Comparison of ENCODE assay signal across 15 cellular contexts in genomic region chr21:36021251-36021837, GRCh38. TPM values are rescaled to one million over a fixed set of nuclear protein-coding genes. Genes with fewer than 3 reads are reported as not detected.
DNase-seq lines count a peak whose midpoint lies in the region; ATAC-seq, FAIRE-seq and TF ChIP-seq lines count a peak whose summit lies in the region.
"Had no signal": no experiment of that assay in that cellular context is flagged by ENCODE, and none has a peak within 500 bp of the region (broad histone marks: within the 10 kb centered on the region; RNA-seq: fewer than 3 reads in every experiment).

No MANE protein-coding gene starts in this region.

- dilution Hi-C loops in IMR-90 (cut with HindIII; ENCODE audit: low sequenced_read_pairs, unreplicated experiment) = no loop called here

- H4K20me1 ChIP-seq in IMR-90 (ENCODE audit: insufficient read depth, low read length) (no peaks in the 10 kb centered on the region), neural progenitor cell (ENCODE audit: low read depth) (no peaks in the 10 kb centered on the region)

- H3K4me2 ChIP-seq in IMR-90 (ENCODE audit: low read depth, low read length) (no peak overlapping the region), neural progenitor cell (no peak overlapping the region)

- in situ Hi-C loops in IMR-90 (cut with MboI; ENCODE audit: low sequenced_read_pairs) = no loop called here

- no peak overlapping the region for H3K4ac ChIP-seq in IMR-90 (ENCODE audit: low read depth, low read length)

- ATAC-seq in GM19395 (IDR thresholded peaks at IDR 0.05; ENCODE audit: unreplicated experiment) (peak; percentile 75), HG02852 (IDR thresholded peaks at IDR 0.05; ENCODE audit: unreplicated experiment) (peak; percentile 84), IMR-90 (ENCODE audit: low read depth) (no peak)

- no peak overlapping the region for H3K4me3 Mint-ChIP-seq in neural progenitor cell
- H3K4me3 Mint-ChIP-seq in HFFc6 = no peak overlapping the region
- H3K4me3 Mint-ChIP-seq: activated naive CD8-positive, alpha-beta T cell treated with anti-CD3 and anti-CD28 coated beads, Interleukin-2, amount 10 ng/mL, durations not matched to agents 7 days and 5 days; T-helper 1 cell treated with Interleukin-12 subunit alpha and Interleukin-12 subunit beta and Interleukin-4 antibody, amounts not matched to agents 30 μg/mL and 1 μg/mL, for 36 hours had no signal

- H3K36me3 ChIP-seq in IMR-90 (ENCODE audit: control insufficient read depth, insufficient read depth, low read length) (no peaks in the 10 kb centered on the region), neural progenitor cell (no peaks in the 10 kb centered on the region)
- H3K36me3 ChIP-seq: thoracic aorta had no signal

- TF ChIP-seq CTCF in IMR-90 (conservative IDR thresholded peaks at IDR 0.05; ENCODE audit: low read depth, low read length) (no peak), neural progenitor cell (IDR thresholded peaks at IDR 0.05) (no peak), HFFc6 (IDR thresholded peaks at IDR 0.05) (no peak)

- H3K4me1 Mint-ChIP-seq in neural progenitor cell = no peaks in the 10 kb centered on the region
- peaks cover 23% of the 10 kb centered on the region for H3K4me1 Mint-ChIP-seq in HFFc6 (ENCODE audit: low read depth)
- H3K4me1 Mint-ChIP-seq: activated naive CD8-positive, alpha-beta T cell treated with anti-CD3 and anti-CD28 coated beads, Interleukin-2, amount 10 ng/mL, durations not matched to agents 7 days and 5 days had no signal

- BruUV-seq in IMR-90 (replicated peaks; lab: Mats Ljungman, UMichigan) = no TSS peak

- FAIRE-seq in GM12892 (lab: Jason Lieb, UNC) = peak; percentile 92

- H3K14ac ChIP-seq in IMR-90 (replicated peaks; ENCODE audit: low read depth, low read length) = no peak overlapping the region

- H3K36me3 Mint-ChIP-seq in neural progenitor cell (no peaks in the 10 kb centered on the region), HFFc6 (ENCODE audit: low read depth) (no peaks in the 10 kb centered on the region)
- H3K36me3 Mint-ChIP-seq: activated naive CD8-positive, alpha-beta T cell treated with anti-CD3 and anti-CD28 coated beads, Interleukin-2, amount 10 ng/mL, durations not matched to agents 7 days and 5 days had no signal

- H3K27ac Mint-ChIP-seq in neural progenitor cell (no peak overlapping the region), HFFc6 (no peak overlapping the region)
- H3K27ac Mint-ChIP-seq: activated naive CD8-positive, alpha-beta T cell treated with anti-CD3 and anti-CD28 coated beads, Interleukin-2, amount 10 ng/mL, durations not matched to agents 7 days and 5 days; T-helper 1 cell treated with Interleukin-12 subunit alpha and Interleukin-12 subunit beta and Interleukin-4 antibody, amounts not matched to agents 30 μg/mL and 1 μg/mL, for 36 hours had no signal

- DNase-seq in GM12892 (ENCODE audit: insufficient read length) (peak; percentile 23), IMR-90 (no peak), neural progenitor cell (ENCODE audit: low spot score) (no peak), HFFc6 (no peak), NCI-H2107 (lab: John Stamatoyannopoulos, UW) (no peak), DMS153 treated with DMSO at 0.1 percent for 48 hours (lab: John Stamatoyannopoulos, UW; ENCODE audit: unreplicated experiment) (no peak)
- DNase-seq: activated naive CD8-positive, alpha-beta T cell treated with anti-CD3 and anti-CD28 coated beads, Interleukin-2, amount 10 ng/mL, durations not matched to agents 7 days and 5 days; head of caudate nucleus; NCI-H1417; NCI-H510A treated with DMSO at 0.1 percent for 48 hours; stimulated activated CD4-positive, alpha-beta T cell treated with anti-CD3 and anti-CD28 coated beads, Interleukin-12 subunit alpha, Interleukin-12 subunit beta, amount 100 ng/mL, for 4 hours had no signal

- no peak overlapping the region for H3K23ac ChIP-seq in IMR-90 (ENCODE audit: low read depth, low read length)

- H4K8ac ChIP-seq in IMR-90 (ENCODE audit: low read depth in 2 of 2, low read length in 2 of 2) = no peak overlapping the region

- TF ChIP-seq RAD21 in IMR-90 (IDR thresholded peaks at IDR 0.05; ENCODE audit: low read length) = no peak

- H4K91ac ChIP-seq in IMR-90 (ENCODE audit: insufficient read depth, low read depth, low read length) = no peak overlapping the region

- no peaks in the 10 kb centered on the region for H3K27me3 Mint-ChIP-seq in neural progenitor cell (ENCODE audit: insufficient read depth, low read depth)
- peaks cover 1% of the 10 kb centered on the region for H3K27me3 Mint-ChIP-seq in HFFc6 (ENCODE audit: insufficient read depth)
- H3K27me3 Mint-ChIP-seq: activated naive CD8-positive, alpha-beta T cell treated with anti-CD3 and anti-CD28 coated beads, Interleukin-2, amount 10 ng/mL, durations not matched to agents 7 days and 5 days had no signal

- peak overlapping the region; percentile 40 for H2AK9ac ChIP-seq in IMR-90 (replicated peaks; ENCODE audit: low read depth, low read length, poor library complexity)

- H3K9me3 Mint-ChIP-seq in neural progenitor cell = no peaks in the 10 kb centered on the region
- H3K9me3 Mint-ChIP-seq in HFFc6 = no peaks in the 10 kb centered on the region
- H3K9me3 Mint-ChIP-seq: activated naive CD8-positive, alpha-beta T cell treated with anti-CD3 and anti-CD28 coated beads, Interleukin-2, amount 10 ng/mL, durations not matched to agents 7 days and 5 days; T-helper 1 cell treated with Interleukin-12 subunit alpha and Interleukin-12 subunit beta and Interleukin-4 antibody, amounts not matched to agents 30 μg/mL and 1 μg/mL, for 36 hours had no signal

- no peak overlapping the region for H2BK15ac ChIP-seq in IMR-90 (ENCODE audit: low read depth, low read length)

- H3K9me3 ChIP-seq in IMR-90 (ENCODE audit: control insufficient read depth, insufficient read depth, low read length) = no peaks in the 10 kb centered on the region
- H3K9me3 ChIP-seq in neural progenitor cell (ENCODE audit: low read depth) = no peaks in the 10 kb centered on the region
- H3K9me3 ChIP-seq: thoracic aorta had no signal

- H3K79me1 ChIP-seq in IMR-90 (ENCODE audit: low read depth in 1 of 2, low read length in 2 of 2) = no peaks in the 10 kb centered on the region

- H3K27ac ChIP-seq in IMR-90 (ENCODE audit: insufficient read depth, low read length) (no peak overlapping the region), neural progenitor cell (no peak overlapping the region)
- H3K27ac ChIP-seq: thoracic aorta had no signal

- intact Hi-C loops in IMR-90 (cut with micrococcal nuclease) = no loop called here

- peak overlapping the region; percentile 38; the same call in 1 of the 2 replicates for H2BK120ac ChIP-seq in IMR-90 (ENCODE audit: low read depth, low read length)

- H2AFZ ChIP-seq in IMR-90 (replicated peaks; ENCODE audit: low read length, poor library complexity) (no peak overlapping the region), neural progenitor cell (replicated peaks) (no peak overlapping the region)

- peak overlapping the region; percentile 57; the same call in 1 of the 2 replicates for H2AK5ac ChIP-seq in IMR-90 (ENCODE audit: low read depth, low read length)

- no peaks in the 10 kb centered on the region for H3F3A ChIP-seq in neural progenitor cell (ENCODE audit: low read depth)

- H3K9me1 ChIP-seq in IMR-90 (ENCODE audit: insufficient read depth, low read length) = peaks cover 4% of the 10 kb centered on the region; the same call in 1 of the 2 replicates

- H3K9ac ChIP-seq in IMR-90 (ENCODE audit: low read depth, low read length) = no peak overlapping the region
- H3K9ac ChIP-seq in neural progenitor cell = no peak overlapping the region

- TF ChIP-seq POLR2A in GM12892 (IDR thresholded peaks at IDR 0.05; ENCODE audit: low read depth, low read length) = no peak
- TF ChIP-seq POLR2A in IMR-90 (IDR thresholded peaks at IDR 0.05; ENCODE audit: low read depth, low read length) = no peak

- H3K4me1 ChIP-seq in IMR-90 (ENCODE audit: control insufficient read depth, insufficient read depth, low read length) = peaks cover 8% of the 10 kb centered on the region
- no peaks in the 10 kb centered on the region for H3K4me1 ChIP-seq in neural progenitor cell

- H3K4me3 ChIP-seq in IMR-90 (ENCODE audit: insufficient read depth, low read depth, low read length) (no peak overlapping the region), neural progenitor cell (no peak overlapping the region)
- H3K4me3 ChIP-seq: thoracic aorta had no signal

- 100% methylated on average over 3 of the region's 11 CpGs; no CpG with 5 or more reads in 1 of the 2 experiments for WGBS in IMR-90 (ENCODE audit: extremely low coverage in 2 of 2, insufficient read length in 1 of 2), 2 experiments

- H4K5ac ChIP-seq in IMR-90 (ENCODE audit: low read depth, low read length) = no peak overlapping the region

- POLR2A ChIA-PET in IMR-90 (lab: Charles Lee; ENCODE audit: unreplicated experiment) = no interaction called here

- H3K27me3 ChIP-seq in IMR-90 (ENCODE audit: control insufficient read depth, insufficient read depth, low read length) (peaks cover under 1% of the 10 kb centered on the region), neural progenitor cell (no peaks in the 10 kb centered on the region)

- CTCF ChIA-PET in IMR-90 (lab: Yijun Ruan, JAX) = no interaction called here

- H3K56ac ChIP-seq in IMR-90 (ENCODE audit: extremely low read depth, insufficient read depth, low read length) = no peak overlapping the region

- no peak overlapping the region for H2BK5ac ChIP-seq in IMR-90 (ENCODE audit: low read depth, low read length, poor library complexity, severe bottlenecking)

- no peak overlapping the region for H3K18ac ChIP-seq in IMR-90 (ENCODE audit: low read depth, low read length)

- 0 out of 2 replicates have a peak overlapping the region, but pooled peaks have one; percentile 42 for H2BK20ac ChIP-seq in IMR-90 (ENCODE audit: low read depth, low read length)

- no peaks in the 10 kb centered on the region for H3K79me2 ChIP-seq in neural progenitor cell (ENCODE audit: low read depth)

TF ChIP-seq in IMR-90, 13 proteins besides CTCF, POLR2A, EP300 and RAD21 (continues in another document):
- TF ChIP-seq MXI1 (IDR thresholded peaks at IDR 0.05; ENCODE audit: borderline replicate concordance, low read depth, low read length) (no peak), FOS (IDR thresholded peaks at IDR 0.05; ENCODE audit: low read depth, low read length) (no peak)

RNA-seq across cellular contexts. Expression of gene SETD4, which starts 39.0 kb away (rescaled TPM):
- polyA plus RNA-seq in GM12892 (2012; ENCODE audit: missing spikeins) = 14.1 TPM
- total RNA-seq in IMR-90 (2012; rRNA removed) (7.5 and 9.5 TPM in 2 replicates), neural progenitor cell (ENCODE audit: low replicate concordance) (21.6 and 31.6 TPM in 2 replicates)
- polyA plus RNA-seq in IMR-90 (2012; rRNA removed) = 7.7 and 11.4 TPM in 2 replicates
- 2.6 and 3.6 TPM in 2 replicates for polyA plus RNA-seq in IMR-90 (2012; cell fraction: cytosol; rRNA removed)
- 18.4 and 35.9 TPM in 2 replicates for polyA plus RNA-seq in IMR-90 (2012; cell fraction: nucleus; rRNA removed; ENCODE audit: low replicate concordance)
- 10 to 100 TPM in 1 of 6 experiments, 1 to 10 TPM in 5; 7.6 to 10.1 (median 8.7) TPM for total RNA-seq in HFFc6 (2021; fragmentation: NEBNext Ultra II Directional; extraction: Animal tissue kit (Norgen Biotek cat#: 25700))

RNA-seq across cellular contexts. Expression of gene CBR1, which starts 48.5 kb away (rescaled TPM):
- polyA plus RNA-seq in GM12892 (2012; ENCODE audit: missing spikeins) = 29.7 TPM
- total RNA-seq in IMR-90 (2012; rRNA removed) (110 and 222 TPM in 2 replicates), neural progenitor cell (ENCODE audit: low replicate concordance) (24.9 and 38.9 TPM in 2 replicates)
- polyA plus RNA-seq in IMR-90 (2012; rRNA removed) = 122 and 166 TPM in 2 replicates
- polyA plus RNA-seq in IMR-90 (2012; cell fraction: cytosol; rRNA removed) = 441 and 499 TPM in 2 replicates
- polyA plus RNA-seq in IMR-90 (2012; cell fraction: nucleus; rRNA removed; ENCODE audit: low replicate concordance) = 56.3 and 235 TPM in 2 replicates
- 100 to 1,000 TPM; 103 to 144 (median 138) TPM for total RNA-seq in HFFc6 (2021; fragmentation: NEBNext Ultra II Directional; extraction: Animal tissue kit (Norgen Biotek cat#: 25700))
